11 cellular contexts compared by ENCODE assay signal in the genomic region with DNA sequence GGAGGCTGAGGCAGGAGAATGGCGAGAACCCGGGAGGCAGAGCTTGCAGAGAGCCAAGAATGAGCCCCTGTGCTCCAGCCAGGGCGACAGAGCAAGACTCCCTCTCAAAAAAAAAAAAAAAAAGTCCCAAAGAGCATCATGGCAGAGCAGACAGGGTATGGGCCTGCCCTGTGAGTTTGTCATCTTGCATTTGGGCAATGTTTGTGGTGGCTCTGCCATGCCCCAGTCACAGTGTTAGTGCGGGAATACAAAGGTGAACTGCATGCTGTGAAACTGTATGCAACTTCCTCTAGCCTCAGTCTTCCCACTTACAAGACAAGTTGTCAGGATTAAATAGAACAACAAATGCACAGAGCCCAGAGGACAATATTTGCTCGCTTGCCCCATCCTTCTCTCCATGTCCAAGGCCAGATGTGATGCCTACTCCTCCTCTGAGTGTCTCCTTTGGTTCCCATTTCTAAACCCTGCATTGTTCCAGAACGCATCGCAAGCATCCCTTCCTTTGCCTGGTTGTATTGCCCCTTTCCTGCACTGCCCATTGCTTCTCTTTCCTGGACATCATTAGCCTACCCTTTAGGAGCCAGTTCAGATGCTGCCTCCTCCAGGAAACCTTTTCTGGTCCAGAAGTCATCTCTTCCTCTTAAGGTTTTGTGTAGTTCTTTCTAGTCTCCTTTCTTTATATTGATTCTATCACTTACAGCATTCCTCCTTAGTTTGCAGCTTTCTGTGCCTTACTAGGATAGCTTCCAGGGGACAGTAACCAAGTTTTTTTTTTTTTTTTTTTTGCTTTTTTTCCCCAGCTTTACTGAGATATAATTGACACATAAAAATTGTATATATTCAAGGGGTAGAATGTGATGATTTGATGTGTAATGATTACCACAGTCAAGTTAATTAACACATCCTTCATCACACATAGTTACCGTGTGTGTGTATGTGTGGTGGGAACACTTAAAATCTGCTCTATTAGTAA.
DNase-seq lines count a peak whose midpoint lies in the region; ATAC-seq and TF ChIP-seq lines count a peak whose summit lies in the region.
"Had no signal": no experiment of that assay in that cellular context is flagged by ENCODE, and none has a peak within 500 bp of the region (broad histone marks: within the 10 kb centered on the region; RNA-seq: fewer than 3 reads in every experiment).

No MANE protein-coding gene starts in this region.

- H3K4me1 Mint-ChIP-seq in MCF 10A (ENCODE audit: insufficient read depth, unreplicated experiment) (peaks cover 42% of the 10 kb centered on the region), endodermal cell (peaks cover 79% of the 10 kb centered on the region)

- H3K9me3 ChIP-seq in breast epithelium (no peaks in the 10 kb centered on the region), SJCRH30 (replicated peaks) (no peaks in the 10 kb centered on the region), endodermal cell (ENCODE audit: control insufficient read depth, low read length) (no peaks in the 10 kb centered on the region)

- H3K27ac Mint-ChIP-seq in MCF 10A (ENCODE audit: low read depth, unreplicated experiment) (peak overlapping the region; percentile 84), endodermal cell (peak overlapping the region; percentile 73)

- peak overlapping the region; percentile 59 for H3K4me3 Mint-ChIP-seq in MCF 10A (ENCODE audit: unreplicated experiment)
- H3K4me3 Mint-ChIP-seq in endodermal cell = no peak overlapping the region

- no peak for TF ChIP-seq CTCF in MCF 10A (IDR thresholded peaks at IDR 0.05; ENCODE audit: unreplicated experiment)
- no peak for TF ChIP-seq CTCF in breast epithelium (IDR thresholded peaks at IDR 0.05)
- no peak for TF ChIP-seq CTCF in endodermal cell (conservative IDR thresholded peaks at IDR 0.05)

- no peaks in the 10 kb centered on the region for H3K36me3 Mint-ChIP-seq in MCF 10A (ENCODE audit: insufficient read depth, unreplicated experiment)
- H3K36me3 Mint-ChIP-seq in endodermal cell (ENCODE audit: low read depth) = peaks cover 5% of the 10 kb centered on the region

- H3K4me1 ChIP-seq in breast epithelium (no peaks in the 10 kb centered on the region), SJCRH30 (peaks cover 48% of the 10 kb centered on the region), endodermal cell (ENCODE audit: control insufficient read depth, insufficient read depth, low read length) (peaks cover 41% of the 10 kb centered on the region)

- H3K4me3 ChIP-seq in breast epithelium (no peak overlapping the region), SJCRH30 (peak overlapping the region; percentile 29), endodermal cell (ENCODE audit: low read length) (no peak overlapping the region)

- H3K27me3 Mint-ChIP-seq in MCF 10A (ENCODE audit: insufficient read depth, unreplicated experiment) (no peaks in the 10 kb centered on the region), endodermal cell (ENCODE audit: insufficient read depth) (no peaks in the 10 kb centered on the region)

- no peak for DNase-seq in MCF 10A (ENCODE audit: unreplicated experiment)
- no peak for DNase-seq in breast epithelium (ENCODE audit: low spot score in 2 of 2)
- peak in 1 of 2 experiments; percentile 20 for DNase-seq in SJCRH30
- DNase-seq in endodermal cell = no peak
- no peak for DNase-seq in NCI-H1092 (lab: John Stamatoyannopoulos, UW)
- DNase-seq in effector CD8-positive, alpha-beta T cell (lab: John Stamatoyannopoulos, UW) = no peak
- DNase-seq: MM.1S; NCI-H526; stimulated activated CD4-positive, alpha-beta T cell treated with anti-CD3 and anti-CD28 coated beads, Interleukin-12 subunit alpha, Interleukin-12 subunit beta, amount 100 ng/mL, for 4 hours had no signal

- no peak overlapping the region for H3K9ac ChIP-seq in endodermal cell (ENCODE audit: extremely low read depth, low read length, poor library complexity, severe bottlenecking)

- POLR2A ChIA-PET in MCF 10A (lab: Yijun Ruan, JAX) = interaction anchor here (0.9 to 5.8 kb wide), 9 partner anchors 12 to 298 kb away, joined by 3 to 48 read pairs (median 9); a partner anchor contains a TSS

- no peaks in the 10 kb centered on the region for H3K36me3 ChIP-seq in breast epithelium
- no peaks in the 10 kb centered on the region for H3K36me3 ChIP-seq in SJCRH30
- no peaks in the 10 kb centered on the region for H3K36me3 ChIP-seq in endodermal cell (ENCODE audit: control insufficient read depth, insufficient read depth, low read length)

- no peak for TF ChIP-seq POLR2A in breast epithelium (IDR thresholded peaks at IDR 0.05)

- CTCF ChIA-PET in MCF 10A (lab: Yijun Ruan, JAX) = interaction anchor here (0.6 to 1.9 kb wide), 5 partner anchors 16 to 246 kb away, joined by 3 to 6 read pairs (median 3); a partner anchor contains a TSS

- H3K9me3 Mint-ChIP-seq in MCF 10A (ENCODE audit: unreplicated experiment) (no peaks in the 10 kb centered on the region), endodermal cell (no peaks in the 10 kb centered on the region)

- WGBS in endodermal cell (ENCODE audit: insufficient coverage in 1 of 2, insufficient read length in 1 of 2), 2 experiments = 91 to 98% methylated on average over 6 to 7 of the region's 8 CpGs

- BruUV-seq in MCF 10A (replicated peaks; lab: Mats Ljungman, UMichigan) = no TSS peak

- no peaks in the 10 kb centered on the region for H3K27me3 ChIP-seq in breast epithelium
- H3K27me3 ChIP-seq in SJCRH30 = no peaks in the 10 kb centered on the region
- H3K27me3 ChIP-seq in endodermal cell (ENCODE audit: control insufficient read depth, insufficient read depth, low read length, poor library complexity, severe bottlenecking) = no peaks in the 10 kb centered on the region

- intact Hi-C loops in MCF 10A (cut with micrococcal nuclease) = no loop called here
- intact Hi-C loops in breast epithelium (cut with DNase I; ENCODE audit: low total_unique reads) = no loop called here

- H3K27ac ChIP-seq in breast epithelium (no peak overlapping the region), SJCRH30 (peak overlapping the region; percentile 78), endodermal cell (ENCODE audit: low read depth, low read length) (no peak overlapping the region)

- ATAC-seq in GM21717 (IDR thresholded peaks at IDR 0.05; ENCODE audit: unreplicated experiment) (no peak), HG02870 (IDR thresholded peaks at IDR 0.05; ENCODE audit: unreplicated experiment) (no peak)
